In genomic region chr2:22582107-22582506, GRCh38 we compare ENCODE assay signal across 27 cellular contexts.
"Had no signal": no experiment of that assay in that cellular context is flagged by ENCODE, and none has a peak within 500 bp of the region (broad histone marks: within the 10 kb centered on the region; RNA-seq: fewer than 3 reads in every experiment).

No MANE protein-coding gene starts in this region.

- H3K4me3 ChIP-seq: neural progenitor cell, ovary, psoas muscle, right lobe of liver, sigmoid colon, stomach, thoracic aorta, thyroid gland, tibial nerve, upper lobe of right lung, uterus had no signal

- H3K27ac Mint-ChIP-seq: natural killer cell; nephron; neural progenitor cell; progenitor cell of endocrine pancreas; stimulated activated effector memory CD8-positive, alpha-beta T cell treated with anti-CD3 and anti-CD28 coated beads, Interleukin-12 subunit alpha, Interleukin-12 subunit beta, amount 100 ng/mL, for 72 hours; stimulated activated naive B cell treated with anti-CD40 and anti-IgM and Interleukin-4, amounts not matched to agents 10 μg/mL and 1 μg/mL and 100 μg/mL, for 72 hours; stimulated activated naive CD8-positive, alpha-beta T cell treated with anti-CD3 and anti-CD28 coated beads, Interleukin-15, Interleukin-2, amounts not matched to agents 100 ng/mL and 50 ng/mL, for 24 hours had no signal

- H3K27ac ChIP-seq: neural progenitor cell, ovary, parathyroid adenoma, psoas muscle, right lobe of liver, sigmoid colon, stomach, thoracic aorta, thyroid gland, tibial nerve, upper lobe of right lung, uterus had no signal

- DNase-seq: natural killer cell; occipital lobe; ovary; psoas muscle; right cardiac atrium; right lobe of liver; sigmoid colon; small intestine; stimulated activated CD4-positive, alpha-beta T cell treated with anti-CD3 and anti-CD28 coated beads, Interleukin-15, amount 100 ng/mL, for 24 hours; stimulated activated CD4-positive, alpha-beta T cell treated with anti-CD3 and anti-CD28 coated beads, Interleukin-2, amount 100 ng/mL, for 24 hours; stimulated activated CD4-positive, alpha-beta T cell treated with anti-CD3 and anti-CD28 coated beads, Interleukin-2, amount 100 ng/mL, for 48 hours; stimulated activated CD4-positive, alpha-beta T cell treated with anti-CD3 and anti-CD28 coated beads, Interleukin-4, amount 100 ng/mL, for 24 hours; stimulated activated naive B cell treated with anti-CD40 and anti-IgM and Interleukin-4, amounts not matched to agents 10 μg/mL and 1 μg/mL and 100 μg/mL, for 72 hours; stimulated activated naive CD4-positive, alpha-beta T cell treated with Interleukin-2 at 50 U/mL for 16 hours; stomach; thyroid gland; trophoblast cell; upper lobe of right lung; uterus had no signal

- H3K79me2 ChIP-seq: parathyroid adenoma had no signal

- H3K4me2 ChIP-seq: neural progenitor cell had no signal

- H3K4me1 Mint-ChIP-seq: natural killer cell; nephron; neural progenitor cell; stimulated activated effector memory CD8-positive, alpha-beta T cell treated with anti-CD3 and anti-CD28 coated beads, Interleukin-12 subunit alpha, Interleukin-12 subunit beta, amount 100 ng/mL, for 72 hours; stimulated activated naive B cell treated with anti-CD40 and anti-IgM and Interleukin-4, amounts not matched to agents 10 μg/mL and 1 μg/mL and 100 μg/mL, for 72 hours had no signal

- H3K4me1 ChIP-seq: neural progenitor cell, parathyroid adenoma, psoas muscle, right lobe of liver, sigmoid colon, stomach, thyroid gland, tibial nerve, upper lobe of right lung, uterus had no signal

- H3K27me3 Mint-ChIP-seq: progenitor cell of endocrine pancreas; stimulated activated naive B cell treated with anti-CD40 and anti-IgM and Interleukin-4, amounts not matched to agents 10 μg/mL and 1 μg/mL and 100 μg/mL, for 72 hours; stimulated activated naive CD8-positive, alpha-beta T cell treated with anti-CD3 and anti-CD28 coated beads, Interleukin-15, Interleukin-2, amounts not matched to agents 100 ng/mL and 50 ng/mL, for 24 hours had no signal

- H3K9me3 ChIP-seq: ovary, psoas muscle, thyroid gland, upper lobe of right lung, uterus had no signal

- H3K36me3 Mint-ChIP-seq: stimulated activated effector memory CD8-positive, alpha-beta T cell treated with anti-CD3 and anti-CD28 coated beads, Interleukin-12 subunit alpha, Interleukin-12 subunit beta, amount 100 ng/mL, for 72 hours; stimulated activated naive B cell treated with anti-CD40 and anti-IgM and Interleukin-4, amounts not matched to agents 10 μg/mL and 1 μg/mL and 100 μg/mL, for 72 hours had no signal

- H3K4me3 Mint-ChIP-seq: natural killer cell; nephron; neural progenitor cell; stimulated activated effector memory CD8-positive, alpha-beta T cell treated with anti-CD3 and anti-CD28 coated beads, Interleukin-12 subunit alpha, Interleukin-12 subunit beta, amount 100 ng/mL, for 72 hours; stimulated activated naive B cell treated with anti-CD40 and anti-IgM and Interleukin-4, amounts not matched to agents 10 μg/mL and 1 μg/mL and 100 μg/mL, for 72 hours; stimulated activated naive CD8-positive, alpha-beta T cell treated with anti-CD3 and anti-CD28 coated beads, Interleukin-15, Interleukin-2, amounts not matched to agents 100 ng/mL and 50 ng/mL, for 24 hours had no signal

- H3K27me3 ChIP-seq: neural progenitor cell, ovary, right lobe of liver, sigmoid colon, stomach, thyroid gland, tibial nerve, upper lobe of right lung, uterus had no signal

- H3K36me3 ChIP-seq: neural progenitor cell, ovary, right lobe of liver, sigmoid colon, stomach, thoracic aorta, thyroid gland, tibial nerve, upper lobe of right lung, uterus had no signal

- H2AFZ ChIP-seq: neural progenitor cell, parathyroid adenoma had no signal

- ATAC-seq: natural killer cell; psoas muscle; right cardiac atrium; right lobe of liver; stimulated activated effector memory CD8-positive, alpha-beta T cell treated with anti-CD3 and anti-CD28 coated beads, Interleukin-12 subunit alpha, Interleukin-12 subunit beta, amount 100 ng/mL, for 72 hours; stimulated activated naive B cell treated with anti-CD40 and anti-IgM and Interleukin-4, amounts not matched to agents 10 μg/mL and 1 μg/mL and 100 μg/mL, for 72 hours; upper lobe of right lung had no signal

- H3K9ac ChIP-seq: neural progenitor cell, parathyroid adenoma had no signal

- FAIRE-seq: small intestine had no signal
